8 cellular contexts compared by ENCODE assay signal in genomic region chr13:19782727-19783682, GRCh38. TPM values are rescaled to one million over a fixed set of nuclear protein-coding genes. Genes with fewer than 3 reads are reported as not detected.
DNase-seq lines count a peak whose midpoint lies in the region; ATAC-seq and TF ChIP-seq lines count a peak whose summit lies in the region.
"Not testable (repeated sequence)": the region's sequence is repeated elsewhere in the genome, so short reads cannot be mapped to it uniquely, and the experiment has no call there.

Gene PSPC1 (minus strand): TSS chr13:19782945. CDS start chr13:19782757, 188 bp downstream.

- not testable (repeated sequence) for H3K9me3 ChIP-seq in smooth muscle cell (replicated peaks; ENCODE audit: low read depth)

- H3K4me2 ChIP-seq in smooth muscle cell, result peak within 1 kb of the TSS; percentile 94

- ATAC-seq in GM18909 (IDR thresholded peaks at IDR 0.05; ENCODE audit: poor library complexity, unreplicated experiment), result peak; percentile 86
- peak; percentile 87 for ATAC-seq in HG03175 (IDR thresholded peaks at IDR 0.05; ENCODE audit: unreplicated experiment)
- ATAC-seq in activated B cell treated with CpG ODN at 0.5 μM for 24 hours (ENCODE audit: low read depth), result peak; percentile 92

- intact Hi-C loops in activated B cell treated with CpG ODN at 0.5 μM for 24 hours (cut with micrococcal nuclease), result loop anchor here (1.0 to 5.0 kb wide), 5 partner anchors 80 to 379 kb away; partner anchors contain the start of genes GJA3, MPHOSPH8, ZMYM2 and ZMYM5

- TF ChIP-seq CTCF in AG04449 (IDR thresholded peaks at IDR 0.05; ENCODE audit: insufficient read depth, low read length, missing control alignments); activated B cell treated with CpG ODN at 0.5 μM for 24 hours (IDR thresholded peaks at IDR 0.05); smooth muscle cell (IDR thresholded peaks at IDR 0.05; ENCODE audit: borderline replicate concordance, insufficient read depth, poor library complexity, severe bottlenecking): not testable (repeated sequence)

- POLR2A ChIA-PET in AG04449 (lab: Yijun Ruan, JAX), result interaction anchor here (1.0 kb wide), 1 partner anchor 10 kb away, joined by 3 read pairs; no protein-coding TSS in a partner anchor
- POLR2A ChIA-PET in activated B cell treated with CpG ODN at 0.5 μM for 24 hours (lab: Charles Lee), result interaction anchor here (0.6 to 3.2 kb wide), 8 partner anchors 11 to 1119 kb away, joined by 3 to 39 read pairs (median 3); partner anchors contain the start of genes XPO4 and ZMYM5

- peak within 1 kb of the TSS; percentile 98 for H3K27ac Mint-ChIP-seq in activated B cell treated with CpG ODN at 0.5 μM for 24 hours

- peak within 1 kb of the TSS; percentile 92 for H3K9ac ChIP-seq in smooth muscle cell (ENCODE audit: low read depth)

- DNase-seq in AG04449 (ENCODE audit: low read depth, low spot score) (peak; percentile 51), NCI-H345 (lab: John Stamatoyannopoulos, UW) (peak; percentile 92), activated B cell treated with CpG ODN at 0.5 μM for 24 hours (peak; percentile 90), caudate nucleus (lab: John Stamatoyannopoulos, UW) (peak in 60 of 61 donors; percentile 54 to 97 (median 92)), iPS-NIHi7 (ENCODE audit: extremely low spot score) (peak; percentile 97), smooth muscle cell (lab: John Stamatoyannopoulos, UW; ENCODE audit: unreplicated experiment) (peak; percentile 77)

- not testable (repeated sequence) for H3K36me3 Mint-ChIP-seq in activated B cell treated with CpG ODN at 0.5 μM for 24 hours (ENCODE audit: low read depth)

- H3K4me3 ChIP-seq in AG04449 (ENCODE audit: low read depth, low read length) (peak within 1 kb of the TSS; percentile 92), smooth muscle cell (peak within 1 kb of the TSS; percentile 95)

- H3K79me2 ChIP-seq in smooth muscle cell (ENCODE audit: low read depth), result peaks cover 20% of the 10 kb centered on the region

- not testable (repeated sequence) for H3K9me3 Mint-ChIP-seq in activated B cell treated with CpG ODN at 0.5 μM for 24 hours

- H3K36me3 ChIP-seq in smooth muscle cell (ENCODE audit: low read depth), result not testable (repeated sequence)

- H3K27ac ChIP-seq in caudate nucleus (ENCODE audit: low read depth, low read length) (peak within 1 kb of the TSS; percentile 91), smooth muscle cell (ENCODE audit: low read depth) (peak within 1 kb of the TSS; percentile 82)

- H3F3A ChIP-seq in smooth muscle cell (ENCODE audit: low read depth), result not testable (repeated sequence)

- H3K27me3 ChIP-seq in smooth muscle cell (ENCODE audit: low read depth), result not testable (repeated sequence)

- H3K4me3 Mint-ChIP-seq in activated B cell treated with CpG ODN at 0.5 μM for 24 hours, result peak within 1 kb of the TSS; percentile 97

- H4K20me1 ChIP-seq in smooth muscle cell (ENCODE audit: low read depth), result peaks cover 13% of the 10 kb centered on the region

- CTCF ChIA-PET in AG04449 (lab: Yijun Ruan, JAX), result interaction anchor here (0.6 kb wide), 1 partner anchor 15 kb away, joined by 3 read pairs; no protein-coding TSS in a partner anchor
- CTCF ChIA-PET in activated B cell treated with CpG ODN at 0.5 μM for 24 hours (lab: Charles Lee), result interaction anchor here (0.5 to 1.9 kb wide), 2 partner anchors 79 to 81 kb away, joined by 3 to 7 read pairs; partner anchors contain the start of gene ZMYM5

- peak within 1 kb of the TSS; percentile 89 for H2AFZ ChIP-seq in smooth muscle cell (ENCODE audit: low read depth)

- WGBS in smooth muscle cell (ENCODE audit: low lambda C conversion rate), result 25% methylated on average over 50 of the region's 50 CpGs

- H3K27me3 Mint-ChIP-seq in activated B cell treated with CpG ODN at 0.5 μM for 24 hours, result not testable (repeated sequence)

- H3K4me1 Mint-ChIP-seq in activated B cell treated with CpG ODN at 0.5 μM for 24 hours, result peaks cover 15% of the 10 kb centered on the region

- H3K4me1 ChIP-seq in smooth muscle cell (ENCODE audit: low read depth), result not testable (repeated sequence)

RNA-seq across cellular contexts. Expression of gene PSPC1, which starts in this region (rescaled TPM):
- total RNA-seq in activated B cell treated with CpG ODN at 0.5 μM for 24 hours (75.3 and 75.6 TPM in 2 replicates), smooth muscle cell (22.8 and 26.7 TPM in 2 replicates)
- polyA plus RNA-seq in smooth muscle cell, result 7.9 and 11.3 TPM in 2 replicates

Comparison
In these comparisons a context has a peak if more than half of its experiments do, and no peak if none do; other contexts are left out.
1. Peak in every context shown above with its lines: DNase-seq, ATAC-seq, H3K4me3 ChIP-seq and H3K27ac ChIP-seq.